Comparison of ENCODE assay signal across 1 cellular context in the genomic region with DNA sequence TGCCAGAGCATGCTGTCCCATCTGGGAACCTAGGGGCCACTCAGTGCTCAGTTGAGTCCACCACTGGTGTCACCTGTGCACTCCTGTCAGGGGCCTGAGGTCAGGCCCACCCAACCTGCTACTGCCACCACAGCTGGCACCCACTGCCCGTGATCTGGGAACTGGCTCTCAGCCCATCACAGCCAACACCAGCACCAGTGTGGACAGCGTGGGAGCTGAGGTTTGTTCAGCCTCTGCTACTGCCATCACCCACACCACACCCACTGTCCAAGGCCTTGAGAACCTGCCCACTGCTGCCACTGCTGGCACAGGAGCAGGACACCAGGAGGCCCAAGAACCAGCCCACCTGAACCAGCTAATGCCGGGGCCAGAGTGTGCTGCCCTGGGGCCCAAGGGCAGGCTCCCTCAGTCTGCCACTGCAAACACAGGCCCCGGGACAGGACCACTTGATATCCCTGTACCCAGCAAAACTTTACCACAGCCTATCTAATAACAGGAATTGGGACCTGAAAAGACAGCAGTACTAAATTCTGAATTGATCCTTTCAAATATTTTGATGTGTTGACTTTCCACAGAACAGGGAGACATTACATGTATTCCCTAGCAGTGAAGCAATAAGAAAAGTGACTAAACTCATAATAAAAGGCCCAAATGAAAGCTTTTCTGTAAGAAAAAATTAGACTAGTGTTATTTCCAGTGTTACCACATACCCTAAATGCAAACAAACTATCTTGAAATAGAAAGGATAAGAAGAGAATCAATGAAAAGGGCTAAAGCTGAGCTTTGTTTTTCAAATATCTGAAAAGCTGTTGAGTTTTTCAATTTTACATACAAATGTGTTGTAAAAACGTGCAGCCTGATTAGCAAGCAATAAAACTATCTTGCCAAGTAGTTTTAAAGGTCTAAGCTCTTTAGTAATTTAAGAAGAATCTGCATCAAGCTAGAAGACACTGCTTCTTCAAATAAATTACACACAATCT.
TF ChIP-seq lines count a peak whose summit lies in the region.

No MANE protein-coding gene starts in this region.

TF ChIP-seq in GM23338, 12 proteins besides CTCF, POLR2A, EP300 and RAD21 (continued from another document):
- TF ChIP-seq, protein P1, sequence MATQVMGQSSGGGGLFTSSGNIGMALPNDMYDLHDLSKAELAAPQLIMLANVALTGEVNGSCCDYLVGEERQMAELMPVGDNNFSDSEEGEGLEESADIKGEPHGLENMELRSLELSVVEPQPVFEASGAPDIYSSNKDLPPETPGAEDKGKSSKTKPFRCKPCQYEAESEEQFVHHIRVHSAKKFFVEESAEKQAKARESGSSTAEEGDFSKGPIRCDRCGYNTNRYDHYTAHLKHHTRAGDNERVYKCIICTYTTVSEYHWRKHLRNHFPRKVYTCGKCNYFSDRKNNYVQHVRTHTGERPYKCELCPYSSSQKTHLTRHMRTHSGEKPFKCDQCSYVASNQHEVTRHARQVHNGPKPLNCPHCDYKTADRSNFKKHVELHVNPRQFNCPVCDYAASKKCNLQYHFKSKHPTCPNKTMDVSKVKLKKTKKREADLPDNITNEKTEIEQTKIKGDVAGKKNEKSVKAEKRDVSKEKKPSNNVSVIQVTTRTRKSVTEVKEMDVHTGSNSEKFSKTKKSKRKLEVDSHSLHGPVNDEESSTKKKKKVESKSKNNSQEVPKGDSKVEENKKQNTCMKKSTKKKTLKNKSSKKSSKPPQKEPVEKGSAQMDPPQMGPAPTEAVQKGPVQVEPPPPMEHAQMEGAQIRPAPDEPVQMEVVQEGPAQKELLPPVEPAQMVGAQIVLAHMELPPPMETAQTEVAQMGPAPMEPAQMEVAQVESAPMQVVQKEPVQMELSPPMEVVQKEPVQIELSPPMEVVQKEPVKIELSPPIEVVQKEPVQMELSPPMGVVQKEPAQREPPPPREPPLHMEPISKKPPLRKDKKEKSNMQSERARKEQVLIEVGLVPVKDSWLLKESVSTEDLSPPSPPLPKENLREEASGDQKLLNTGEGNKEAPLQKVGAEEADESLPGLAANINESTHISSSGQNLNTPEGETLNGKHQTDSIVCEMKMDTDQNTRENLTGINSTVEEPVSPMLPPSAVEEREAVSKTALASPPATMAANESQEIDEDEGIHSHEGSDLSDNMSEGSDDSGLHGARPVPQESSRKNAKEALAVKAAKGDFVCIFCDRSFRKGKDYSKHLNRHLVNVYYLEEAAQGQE (IDR thresholded peaks at IDR 0.05; ENCODE audit: unreplicated experiment), result no peak
- no peak for TF ChIP-seq CREB1 (CRISPR knock-in tag; IDR thresholded peaks at IDR 0.05; ENCODE audit: low read depth)
- no peak for TF ChIP-seq EZH2 (IDR thresholded peaks at IDR 0.05; ENCODE audit: low read depth, unreplicated experiment)
- no peak for TF ChIP-seq STAT1 (IDR thresholded peaks at IDR 0.05; ENCODE audit: unreplicated experiment)
- no peak for TF ChIP-seq NANOG (IDR thresholded peaks at IDR 0.05; ENCODE audit: borderline replicate concordance)
TF ChIP-seq in GM23338: peak in this region for 0.
